10 cellular contexts compared by ENCODE assay signal in the genomic region with DNA sequence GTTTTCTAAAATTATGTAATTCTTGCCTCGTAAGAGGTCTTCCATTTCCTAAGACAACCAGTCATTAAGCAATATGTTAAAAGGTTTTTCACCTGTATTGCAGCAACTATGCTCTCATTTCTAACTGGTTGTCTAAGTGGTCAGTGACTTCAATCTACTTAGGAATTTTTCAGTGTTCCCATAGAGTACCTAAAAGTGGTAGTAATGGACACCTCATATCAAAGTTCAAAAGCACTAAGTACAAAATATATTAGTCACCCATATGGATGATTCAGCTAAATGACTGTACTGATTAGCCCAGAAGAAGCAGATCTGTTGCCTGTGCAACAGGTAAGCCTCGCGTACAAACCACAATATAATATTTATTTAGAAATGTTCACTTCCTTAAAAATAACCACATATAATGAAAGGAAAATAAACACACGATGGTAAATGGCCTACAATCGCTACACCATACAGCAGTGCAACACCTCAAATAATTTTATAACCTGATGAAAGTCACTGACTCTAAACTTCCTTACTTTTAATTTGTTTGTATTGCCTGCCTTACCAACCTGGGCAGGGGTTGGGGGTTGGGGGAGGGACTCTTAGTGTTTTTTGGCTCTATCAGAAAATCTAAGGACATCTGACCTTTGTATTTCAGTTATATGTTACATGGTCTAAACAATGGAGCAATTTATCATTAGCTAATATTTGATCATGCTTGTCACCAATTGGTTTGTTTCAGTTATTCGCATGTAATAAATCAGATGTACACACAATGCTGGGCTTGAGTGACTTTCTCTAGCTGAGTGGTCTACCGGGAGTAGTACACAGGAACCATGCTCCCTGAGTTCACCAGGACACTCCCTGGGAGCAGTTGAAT.
DNase-seq lines count a peak whose midpoint lies in the region; ATAC-seq and TF ChIP-seq lines count a peak whose summit lies in the region.
"Had no signal": no experiment of that assay in that cellular context is flagged by ENCODE, and none has a peak within 500 bp of the region (broad histone marks: within the 10 kb centered on the region; RNA-seq: fewer than 3 reads in every experiment).

No MANE protein-coding gene starts in this region.

- POLR2A ChIA-PET in WTC11 (lab: Charles Lee) = no interaction called here

- H3K27ac Mint-ChIP-seq in stimulated activated naive CD8-positive, alpha-beta T cell treated with anti-CD3 and anti-CD28 coated beads, Interleukin-15, Interleukin-2, amounts not matched to agents 100 ng/mL and 50 ng/mL, for 24 hours = peak overlapping the region; percentile 89
- H3K27ac Mint-ChIP-seq in WTC11 = peak overlapping the region; percentile 64

- TF ChIP-seq CTCF in WTC11 (IDR thresholded peaks at IDR 0.05) = no peak

- H3K4me3 Mint-ChIP-seq in stimulated activated naive CD8-positive, alpha-beta T cell treated with anti-CD3 and anti-CD28 coated beads, Interleukin-15, Interleukin-2, amounts not matched to agents 100 ng/mL and 50 ng/mL, for 24 hours = peak overlapping the region; percentile 40
- H3K4me3 Mint-ChIP-seq in WTC11 = no peak overlapping the region

- ATAC-seq in stimulated activated naive CD8-positive, alpha-beta T cell treated with anti-CD3 and anti-CD28 coated beads, Interleukin-15, Interleukin-2, amounts not matched to agents 100 U/mL and 50 U/mL, for 24 hours = no peak
- ATAC-seq in WTC11 = no peak

- H3K27me3 Mint-ChIP-seq in stimulated activated naive CD8-positive, alpha-beta T cell treated with anti-CD3 and anti-CD28 coated beads, Interleukin-15, Interleukin-2, amounts not matched to agents 100 ng/mL and 50 ng/mL, for 24 hours = no peaks in the 10 kb centered on the region
- no peaks in the 10 kb centered on the region for H3K27me3 Mint-ChIP-seq in WTC11 (ENCODE audit: low read depth)

- H3K36me3 Mint-ChIP-seq in stimulated activated naive CD8-positive, alpha-beta T cell treated with anti-CD3 and anti-CD28 coated beads, Interleukin-15, Interleukin-2, amounts not matched to agents 100 ng/mL and 50 ng/mL, for 24 hours (ENCODE audit: low read depth) = peaks cover 22% of the 10 kb centered on the region
- no peaks in the 10 kb centered on the region for H3K36me3 Mint-ChIP-seq in WTC11

- peaks cover 94% of the 10 kb centered on the region for H3K4me1 Mint-ChIP-seq in stimulated activated naive CD8-positive, alpha-beta T cell treated with anti-CD3 and anti-CD28 coated beads, Interleukin-15, Interleukin-2, amounts not matched to agents 100 ng/mL and 50 ng/mL, for 24 hours (ENCODE audit: low read depth)
- peaks cover 43% of the 10 kb centered on the region for H3K4me1 Mint-ChIP-seq in WTC11

- no peaks in the 10 kb centered on the region for H3K9me3 Mint-ChIP-seq in stimulated activated naive CD8-positive, alpha-beta T cell treated with anti-CD3 and anti-CD28 coated beads, Interleukin-15, Interleukin-2, amounts not matched to agents 100 ng/mL and 50 ng/mL, for 24 hours
- H3K9me3 Mint-ChIP-seq in WTC11 = no peaks in the 10 kb centered on the region

- CTCF ChIA-PET in WTC11 (lab: Charles Lee) = interaction anchor here (0.7 kb wide), 1 partner anchor 188 kb away, joined by 3 read pairs; no protein-coding TSS in a partner anchor

- DNase-seq in stimulated activated naive CD8-positive, alpha-beta T cell treated with anti-CD3 and anti-CD28 coated beads, Interleukin-15, Interleukin-2, amounts not matched to agents 100 U/mL and 50 U/mL, for 24 hours = no peak
- DNase-seq in WTC11 (ENCODE audit: low spot score) (no peak), iris pigment epithelial cell (ENCODE audit: low read depth) (peak; percentile 78), NCI-H69 (lab: John Stamatoyannopoulos, UW) (no peak), occipital lobe (lab: John Stamatoyannopoulos, UW) (no peak), NCI-H2029 treated with DMSO at 0.1 percent for 48 hours (lab: John Stamatoyannopoulos, UW) (no peak)
- no peak for DNase-seq in stimulated activated CD4-positive, alpha-beta T cell treated with anti-CD3 and anti-CD28 coated beads, Interleukin-4, amount 100 ng/mL, for 1 hour
- DNase-seq: erythroblast, KBM-7 had no signal

TF ChIP-seq in WTC11, 78 proteins besides CTCF, POLR2A, EP300 and RAD21 (continues in another document):
- no peak for TF ChIP-seq SMAD3 (CRISPR knock-in tag; IDR thresholded peaks at IDR 0.05; ENCODE audit: borderline replicate concordance)
- TF ChIP-seq GRHL2 (CRISPR knock-in tag; IDR thresholded peaks at IDR 0.05; ENCODE audit: insufficient replicate concordance, severe bottlenecking) = no peak
- TF ChIP-seq ELF4 (CRISPR knock-in tag; IDR thresholded peaks at IDR 0.05; ENCODE audit: low read depth) = no peak
- TF ChIP-seq OVOL2 (CRISPR knock-in tag; IDR thresholded peaks at IDR 0.05; ENCODE audit: borderline replicate concordance) = no peak
- TF ChIP-seq, protein P1, sequence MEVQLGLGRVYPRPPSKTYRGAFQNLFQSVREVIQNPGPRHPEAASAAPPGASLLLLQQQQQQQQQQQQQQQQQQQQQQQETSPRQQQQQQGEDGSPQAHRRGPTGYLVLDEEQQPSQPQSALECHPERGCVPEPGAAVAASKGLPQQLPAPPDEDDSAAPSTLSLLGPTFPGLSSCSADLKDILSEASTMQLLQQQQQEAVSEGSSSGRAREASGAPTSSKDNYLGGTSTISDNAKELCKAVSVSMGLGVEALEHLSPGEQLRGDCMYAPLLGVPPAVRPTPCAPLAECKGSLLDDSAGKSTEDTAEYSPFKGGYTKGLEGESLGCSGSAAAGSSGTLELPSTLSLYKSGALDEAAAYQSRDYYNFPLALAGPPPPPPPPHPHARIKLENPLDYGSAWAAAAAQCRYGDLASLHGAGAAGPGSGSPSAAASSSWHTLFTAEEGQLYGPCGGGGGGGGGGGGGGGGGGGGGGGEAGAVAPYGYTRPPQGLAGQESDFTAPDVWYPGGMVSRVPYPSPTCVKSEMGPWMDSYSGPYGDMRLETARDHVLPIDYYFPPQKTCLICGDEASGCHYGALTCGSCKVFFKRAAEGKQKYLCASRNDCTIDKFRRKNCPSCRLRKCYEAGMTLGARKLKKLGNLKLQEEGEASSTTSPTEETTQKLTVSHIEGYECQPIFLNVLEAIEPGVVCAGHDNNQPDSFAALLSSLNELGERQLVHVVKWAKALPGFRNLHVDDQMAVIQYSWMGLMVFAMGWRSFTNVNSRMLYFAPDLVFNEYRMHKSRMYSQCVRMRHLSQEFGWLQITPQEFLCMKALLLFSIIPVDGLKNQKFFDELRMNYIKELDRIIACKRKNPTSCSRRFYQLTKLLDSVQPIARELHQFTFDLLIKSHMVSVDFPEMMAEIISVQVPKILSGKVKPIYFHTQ (CRISPR knock-in tag; IDR thresholded peaks at IDR 0.05) = no peak
- TF ChIP-seq, protein P2, sequence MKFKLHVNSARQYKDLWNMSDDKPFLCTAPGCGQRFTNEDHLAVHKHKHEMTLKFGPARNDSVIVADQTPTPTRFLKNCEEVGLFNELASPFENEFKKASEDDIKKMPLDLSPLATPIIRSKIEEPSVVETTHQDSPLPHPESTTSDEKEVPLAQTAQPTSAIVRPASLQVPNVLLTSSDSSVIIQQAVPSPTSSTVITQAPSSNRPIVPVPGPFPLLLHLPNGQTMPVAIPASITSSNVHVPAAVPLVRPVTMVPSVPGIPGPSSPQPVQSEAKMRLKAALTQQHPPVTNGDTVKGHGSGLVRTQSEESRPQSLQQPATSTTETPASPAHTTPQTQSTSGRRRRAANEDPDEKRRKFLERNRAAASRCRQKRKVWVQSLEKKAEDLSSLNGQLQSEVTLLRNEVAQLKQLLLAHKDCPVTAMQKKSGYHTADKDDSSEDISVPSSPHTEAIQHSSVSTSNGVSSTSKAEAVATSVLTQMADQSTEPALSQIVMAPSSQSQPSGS (CRISPR knock-in tag; IDR thresholded peaks at IDR 0.05; ENCODE audit: borderline replicate concordance, low read depth) = no peak
- TF ChIP-seq NR1H2 (CRISPR knock-in tag; IDR thresholded peaks at IDR 0.05) = no peak
- no peak for TF ChIP-seq ZNF232 (CRISPR knock-in tag; IDR thresholded peaks at IDR 0.05)
- TF ChIP-seq, protein P3, sequence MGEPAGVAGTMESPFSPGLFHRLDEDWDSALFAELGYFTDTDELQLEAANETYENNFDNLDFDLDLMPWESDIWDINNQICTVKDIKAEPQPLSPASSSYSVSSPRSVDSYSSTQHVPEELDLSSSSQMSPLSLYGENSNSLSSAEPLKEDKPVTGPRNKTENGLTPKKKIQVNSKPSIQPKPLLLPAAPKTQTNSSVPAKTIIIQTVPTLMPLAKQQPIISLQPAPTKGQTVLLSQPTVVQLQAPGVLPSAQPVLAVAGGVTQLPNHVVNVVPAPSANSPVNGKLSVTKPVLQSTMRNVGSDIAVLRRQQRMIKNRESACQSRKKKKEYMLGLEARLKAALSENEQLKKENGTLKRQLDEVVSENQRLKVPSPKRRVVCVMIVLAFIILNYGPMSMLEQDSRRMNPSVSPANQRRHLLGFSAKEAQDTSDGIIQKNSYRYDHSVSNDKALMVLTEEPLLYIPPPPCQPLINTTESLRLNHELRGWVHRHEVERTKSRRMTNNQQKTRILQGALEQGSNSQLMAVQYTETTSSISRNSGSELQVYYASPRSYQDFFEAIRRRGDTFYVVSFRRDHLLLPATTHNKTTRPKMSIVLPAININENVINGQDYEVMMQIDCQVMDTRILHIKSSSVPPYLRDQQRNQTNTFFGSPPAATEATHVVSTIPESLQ (CRISPR knock-in tag; IDR thresholded peaks at IDR 0.05) = no peak
- TF ChIP-seq, protein P4, sequence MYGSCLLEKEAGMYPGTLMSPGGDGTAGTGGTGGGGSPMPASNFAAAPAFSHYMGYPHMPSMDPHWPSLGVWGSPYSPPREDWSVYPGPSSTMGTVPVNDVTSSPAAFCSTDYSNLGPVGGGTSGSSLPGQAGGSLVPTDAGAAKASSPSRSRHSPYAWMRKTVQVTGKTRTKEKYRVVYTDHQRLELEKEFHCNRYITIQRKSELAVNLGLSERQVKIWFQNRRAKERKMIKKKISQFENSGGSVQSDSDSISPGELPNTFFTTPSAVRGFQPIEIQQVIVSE (CRISPR knock-in tag; IDR thresholded peaks at IDR 0.05; ENCODE audit: borderline replicate concordance) = no peak
- no peak for TF ChIP-seq PRRX2 (CRISPR knock-in tag; IDR thresholded peaks at IDR 0.05)
- TF ChIP-seq ZNF396 (CRISPR knock-in tag; IDR thresholded peaks at IDR 0.05; ENCODE audit: borderline replicate concordance) = no peak
- no peak for TF ChIP-seq IRF2 (CRISPR knock-in tag; IDR thresholded peaks at IDR 0.05; ENCODE audit: borderline replicate concordance, low read depth)
- TF ChIP-seq RELA (CRISPR knock-in tag; IDR thresholded peaks at IDR 0.05; ENCODE audit: borderline replicate concordance) = no peak
